ENCODE assay signal across 1 cellular context in the genomic region with DNA sequence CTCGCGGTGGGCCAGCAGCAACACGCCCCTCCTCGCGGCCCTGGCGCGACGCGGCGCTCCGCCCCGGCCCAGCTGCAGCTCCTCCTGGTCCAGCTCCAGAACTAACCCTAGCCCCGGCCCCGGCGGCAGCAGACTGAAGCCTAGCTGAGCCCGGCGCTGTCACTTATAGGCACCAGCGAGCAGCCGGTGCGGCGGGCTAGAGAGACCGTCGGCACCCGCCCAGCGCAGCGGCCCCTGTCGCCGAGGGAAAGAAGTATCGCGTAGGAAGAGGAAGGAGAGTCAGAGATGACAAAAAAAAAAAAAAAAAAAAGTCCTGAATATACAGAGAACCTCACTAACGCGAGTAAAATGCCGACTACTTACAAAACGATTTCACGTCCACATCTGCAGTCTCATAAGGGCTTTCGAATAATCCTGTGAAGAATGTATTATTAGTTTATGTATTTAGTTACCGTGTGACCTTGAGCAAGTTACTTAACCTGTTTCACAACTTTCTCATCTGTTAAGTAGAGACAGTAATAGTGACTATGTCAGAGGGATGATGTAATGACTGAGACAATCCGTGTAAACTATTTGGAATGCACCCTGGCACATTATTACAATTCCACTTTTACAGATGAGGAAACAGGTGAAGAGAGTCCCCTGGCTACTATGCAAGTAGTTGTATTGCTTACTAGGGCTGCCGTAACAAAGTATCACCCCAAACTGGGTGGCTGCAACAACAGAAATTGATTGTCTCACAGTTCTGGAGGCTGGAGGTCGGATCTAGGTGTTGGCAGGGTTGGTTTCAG.
TF ChIP-seq lines count a peak whose summit lies in the region.

A gene (minus strand): TSS at position 135 of the 791 bp plus-strand sequence. CDS start 791 bp downstream, outside the sequence.

TF ChIP-seq in HepG2, 621 proteins besides CTCF, POLR2A, EP300 and RAD21 (continued from another document):
- 0 out of 2 replicates have a peak, but pooled peaks have one; percentile 16 for TF ChIP-seq ZNF253 (CRISPR knock-in tag; IDR thresholded peaks at IDR 0.05; ENCODE audit: borderline replicate concordance)
- TF ChIP-seq ZNF317 (CRISPR knock-in tag; IDR thresholded peaks at IDR 0.05), result peak; percentile 86
- TF ChIP-seq ASH2L (IDR thresholded peaks at IDR 0.05; ENCODE audit: insufficient read length, low read depth, low read length), result peak; percentile 66
- TF ChIP-seq GABPB1 (CRISPR knock-in tag; IDR thresholded peaks at IDR 0.05), result peak; percentile 86
- peak; percentile 93; the same call in 1 of the 2 replicates for TF ChIP-seq MIER3 (CRISPR knock-in tag; IDR thresholded peaks at IDR 0.05; ENCODE audit: borderline replicate concordance)
- no peak for TF ChIP-seq ZNF224 (CRISPR knock-in tag; IDR thresholded peaks at IDR 0.05)
- peak; percentile 80 for TF ChIP-seq HDAC1 (CRISPR knock-in tag; IDR thresholded peaks at IDR 0.05)
- peak; percentile 92 for TF ChIP-seq YEATS2 (CRISPR knock-in tag; IDR thresholded peaks at IDR 0.05; ENCODE audit: borderline replicate concordance)
- peak; percentile 86 for TF ChIP-seq ELF3 (CRISPR knock-in tag; IDR thresholded peaks at IDR 0.05)
- TF ChIP-seq AHR (CRISPR knock-in tag; IDR thresholded peaks at IDR 0.05), result peak; percentile 86
- TF ChIP-seq ZNF773 (CRISPR knock-in tag; IDR thresholded peaks at IDR 0.05; ENCODE audit: borderline replicate concordance), result peak; percentile 95; the same call in 1 of the 2 replicates
- TF ChIP-seq NFIB (CRISPR knock-in tag; IDR thresholded peaks at IDR 0.05; ENCODE audit: borderline replicate concordance), result no peak
- peak; percentile 75; the same call in 1 of the 2 replicates for TF ChIP-seq FOXM1 (CRISPR knock-in tag; IDR thresholded peaks at IDR 0.05)
- peak; percentile 78 for TF ChIP-seq ZNF883 (CRISPR knock-in tag; IDR thresholded peaks at IDR 0.05; ENCODE audit: not compliant biosample characterization)
- TF ChIP-seq JUND (CRISPR knock-in tag; IDR thresholded peaks at IDR 0.05), result no peak
